Comparison of ENCODE assay signal across 10 cellular contexts in genomic region chr4:182555997-182556418, GRCh38.
DNase-seq lines count a peak whose midpoint lies in the region; ATAC-seq, FAIRE-seq and TF ChIP-seq lines count a peak whose summit lies in the region.
"Had no signal": no experiment of that assay in that cellular context is flagged by ENCODE, and none has a peak within 500 bp of the region (broad histone marks: within the 10 kb centered on the region; RNA-seq: fewer than 3 reads in every experiment).

No MANE protein-coding gene starts in this region.

- H3K9me3 ChIP-seq in mammary epithelial cell (replicated peaks; ENCODE audit: insufficient read depth, low read length) (no peaks in the 10 kb centered on the region), keratinocyte (ENCODE audit: control insufficient read depth, low read depth, low read length) (no peaks in the 10 kb centered on the region), stomach (no peaks in the 10 kb centered on the region)

- H3K79me2 ChIP-seq in mammary epithelial cell (ENCODE audit: insufficient read depth, low read length) (no peaks in the 10 kb centered on the region), keratinocyte (ENCODE audit: control insufficient read depth, insufficient read depth, low read length) (no peaks in the 10 kb centered on the region)

- H2AFZ ChIP-seq in mammary epithelial cell (ENCODE audit: low read depth, low read length) (no peak overlapping the region), keratinocyte (ENCODE audit: control insufficient read depth, low read length) (peak overlapping the region; percentile 29)

- ATAC-seq in HG02798 (IDR thresholded peaks at IDR 0.05; ENCODE audit: poor library complexity, unreplicated experiment) (no peak), GM18498 (IDR thresholded peaks at IDR 0.05; ENCODE audit: unreplicated experiment) (no peak)

- in situ Hi-C loops in mammary epithelial cell (cut with MboI; ENCODE audit: low sequenced_read_pairs in 2 of 2): no loop called here

- CTCF ChIA-PET in BJ (lab: Yijun Ruan, JAX) (no interaction called here), mammary epithelial cell (lab: Charles Lee; ENCODE audit: low non-redundant PET) (no interaction called here)

- no peak overlapping the region for H3K4me2 ChIP-seq in mammary epithelial cell (ENCODE audit: insufficient read depth, low read depth, low read length)
- no peak overlapping the region for H3K4me2 ChIP-seq in keratinocyte (ENCODE audit: control insufficient read depth, extremely low read depth, insufficient read depth, low read depth, low read length)

- H3K9ac ChIP-seq in mammary epithelial cell (ENCODE audit: insufficient read depth, low read length): no peak overlapping the region
- no peak overlapping the region for H3K9ac ChIP-seq in keratinocyte (ENCODE audit: control insufficient read depth, extremely low read depth, insufficient read depth, low read length)

- dilution Hi-C loops in mammary epithelial cell (cut with HindIII; ENCODE audit: low sequenced_read_pairs): no loop called here
- dilution Hi-C loops in keratinocyte (cut with MboI; ENCODE audit: extremely low pct_ligation_motif_present, low sequenced_read_pairs): no loop called here

- no peaks in the 10 kb centered on the region for H3K9me1 ChIP-seq in keratinocyte (ENCODE audit: control insufficient read depth, extremely low read depth, insufficient read depth, low read length)

- no peak for TF ChIP-seq EP300 in stomach (IDR thresholded peaks at IDR 0.05)

- TF ChIP-seq POLR2A in stomach (IDR thresholded peaks at IDR 0.05): no peak

- H3K36me3 ChIP-seq in BJ (ENCODE audit: control insufficient read depth, insufficient read depth, low read length) (no peaks in the 10 kb centered on the region), mammary epithelial cell (ENCODE audit: insufficient read depth, low read length) (no peaks in the 10 kb centered on the region), keratinocyte (ENCODE audit: control insufficient read depth in 2 of 2, extremely low read depth in 1 of 2, insufficient read depth in 2 of 2, low read length in 2 of 2) (no peaks in the 10 kb centered on the region), stomach (no peaks in the 10 kb centered on the region)

- H4K20me1 ChIP-seq in mammary epithelial cell (ENCODE audit: insufficient read depth, low read length): no peaks in the 10 kb centered on the region
- H4K20me1 ChIP-seq in keratinocyte (ENCODE audit: control insufficient read depth, extremely low read depth, insufficient read depth, low read length): no peaks in the 10 kb centered on the region

- intact Hi-C loops in mammary epithelial cell (cut with micrococcal nuclease) (no loop called here), stomach (cut with DNase I; ENCODE audit: low total_unique reads) (no loop called here)

- no peak overlapping the region for H3K27ac ChIP-seq in mammary epithelial cell (ENCODE audit: insufficient read depth, low read depth, low read length)
- H3K27ac ChIP-seq in keratinocyte (ENCODE audit: control insufficient read depth, insufficient read depth, low read length): no peak overlapping the region
- no peak overlapping the region for H3K27ac ChIP-seq in stomach

- WGBS in mammary epithelial cell (ENCODE audit: low coverage, missing lambda C conversion rate): 0% methylated on average over 1 of the region's 1 CpG
- WGBS in stomach, 5 donors: 38 to 85% (median 53%) methylated on average over 1 of the region's 1 CpG

- H3K4me1 ChIP-seq in mammary epithelial cell (ENCODE audit: insufficient read depth, low read length): peaks cover 12% of the 10 kb centered on the region
- H3K4me1 ChIP-seq in keratinocyte (ENCODE audit: control insufficient read depth, extremely low read depth, insufficient read depth, low read length): peaks cover 6% of the 10 kb centered on the region
- peaks cover 0 to 8% (median 2%) of the 10 kb centered on the region in 4 donors for H3K4me1 ChIP-seq in stomach

- BruUV-seq in mammary epithelial cell (replicated peaks; lab: Mats Ljungman, UMichigan): no TSS peak

- H3K27me3 ChIP-seq in BJ (ENCODE audit: control insufficient read depth, insufficient read depth, low read length) (no peaks in the 10 kb centered on the region), mammary epithelial cell (ENCODE audit: insufficient read depth, low read length) (no peaks in the 10 kb centered on the region), keratinocyte (ENCODE audit: control insufficient read depth, extremely low read depth, insufficient read depth, low read length) (no peaks in the 10 kb centered on the region), stomach (no peaks in the 10 kb centered on the region)

- peak; percentile 47 for DNase-seq in BJ (ENCODE audit: low read depth)
- DNase-seq in M059J (ENCODE audit: low read depth): peak; percentile 79
- peak; percentile 65 for DNase-seq in mammary epithelial cell
- peak; percentile 23 for DNase-seq in keratinocyte (ENCODE audit: low read depth, low spot score)
- no peak for DNase-seq in stomach
- DNase-seq in NCI-H2227 treated with DMSO at 0.1 percent for 48 hours (lab: John Stamatoyannopoulos, UW): no peak
- DNase-seq: GDM1, Karpas-422 had no signal

- TF ChIP-seq CTCF in BJ (IDR thresholded peaks at IDR 0.05; ENCODE audit: insufficient read depth, low read depth, low read length) (no peak), mammary epithelial cell (conservative IDR thresholded peaks at IDR 0.05 in 1 of 2, IDR thresholded peaks at IDR 0.05 in 1 of 2; ENCODE audit: extremely low read depth in 1 of 2, insufficient read depth in 1 of 2, low read depth in 1 of 2, low read length in 2 of 2) (no peak), keratinocyte (optimal IDR thresholded peaks at IDR 0.05 in 1 of 3, IDR thresholded peaks at IDR 0.05 in 1 of 3, conservative IDR thresholded peaks at IDR 0.05 in 1 of 3; ENCODE audit: extremely low read depth in 1 of 3, insufficient read depth in 2 of 3, low read length in 3 of 3) (no peak), stomach (IDR thresholded peaks at IDR 0.05) (no peak)

- peak; percentile 67 for FAIRE-seq in keratinocyte (lab: Jason Lieb, UNC)

- POLR2A ChIA-PET in BJ (lab: Charles Lee): interaction anchor here (0.6 kb wide), 1 partner anchor 1416 kb away, joined by 6 read pairs; no protein-coding TSS in a partner anchor

- H3K4me3 ChIP-seq in BJ (ENCODE audit: low read depth, low read length): no peak overlapping the region
- no peak overlapping the region for H3K4me3 ChIP-seq in mammary epithelial cell (replicated peaks in 1 of 3; ENCODE audit: insufficient read depth in 1 of 3, low read depth in 2 of 3, low read length in 3 of 3)
- H3K4me3 ChIP-seq in keratinocyte (ENCODE audit: control insufficient read depth in 2 of 3, extremely low read depth in 1 of 3, insufficient read depth in 2 of 3, low read depth in 1 of 3, low read length in 3 of 3): no peak overlapping the region
- no peak overlapping the region for H3K4me3 ChIP-seq in stomach

Comparison
In these comparisons a context has a peak if more than half of its experiments do, and no peak if none do; other contexts are left out.
1. DNase-seq: peak in BJ (single experiment), M059J (single experiment), mammary epithelial cell (single experiment) and keratinocyte (single experiment); none in stomach (single experiment) and NCI-H2227 treated with DMSO at 0.1 percent for 48 hours (single experiment).